ENCODE assay signal across 1 cellular context in the genomic region with DNA sequence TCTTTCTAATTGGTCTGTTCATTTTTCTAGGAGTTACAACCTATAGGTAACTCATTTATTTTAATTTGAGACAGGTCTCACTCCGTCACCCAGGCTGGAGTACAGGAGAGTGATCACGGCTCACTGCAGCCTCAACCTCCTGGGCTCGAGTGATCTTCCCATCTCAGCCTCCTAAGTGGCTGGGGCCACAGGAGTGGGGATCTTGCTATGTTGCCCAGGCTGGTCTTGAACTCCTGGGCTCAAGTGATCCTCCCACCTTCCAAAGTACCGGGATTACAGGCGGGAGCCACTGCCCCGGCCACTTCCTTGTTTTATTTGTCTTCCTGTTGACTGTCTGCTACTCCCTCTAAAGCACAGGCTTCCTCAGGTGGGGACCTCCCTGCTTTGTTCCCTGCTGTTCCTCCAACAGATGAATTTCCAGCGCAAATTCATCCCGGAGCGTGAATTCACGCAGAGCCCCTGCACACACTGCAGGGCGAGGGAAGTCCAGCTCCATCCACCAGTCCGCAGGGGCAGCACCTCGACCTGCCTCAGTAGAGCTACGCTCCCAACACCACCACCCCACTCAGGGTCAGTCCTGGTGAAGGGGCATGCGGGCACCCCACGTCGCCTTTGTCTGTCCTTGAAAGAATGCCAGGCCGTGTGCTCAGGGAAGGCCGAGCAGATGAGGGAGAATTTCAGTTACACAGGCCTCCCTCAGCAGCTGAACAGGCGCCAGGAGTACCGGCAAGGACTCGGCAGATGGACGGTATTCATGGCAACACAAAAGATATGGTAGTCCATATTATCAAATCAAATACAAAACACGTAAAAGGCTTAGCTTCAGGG.
TF ChIP-seq lines count a peak whose summit lies in the region.

No MANE protein-coding gene starts in this region.

TF ChIP-seq in SK-N-SH, 30 proteins besides CTCF, POLR2A, EP300 and RAD21:
- TF ChIP-seq FOXJ3 (CRISPR knock-in tag; IDR thresholded peaks at IDR 0.05) = no peak
- TF ChIP-seq GABPA (IDR thresholded peaks at IDR 0.05; ENCODE audit: low read depth) = no peak
- TF ChIP-seq NFIC (IDR thresholded peaks at IDR 0.05; ENCODE audit: borderline replicate concordance) = no peak
- no peak for TF ChIP-seq MXI1 (IDR thresholded peaks at IDR 0.05; ENCODE audit: low read depth, low read length)
- no peak for TF ChIP-seq JUND (IDR thresholded peaks at IDR 0.05)
- no peak for TF ChIP-seq NRF1 (IDR thresholded peaks at IDR 0.05; ENCODE audit: low read depth, low read length)
- TF ChIP-seq EZH2phosphoT487 (IDR thresholded peaks at IDR 0.05; ENCODE audit: borderline replicate concordance, low read depth) = no peak
- no peak for TF ChIP-seq TCF12 (IDR thresholded peaks at IDR 0.05)
- no peak for TF ChIP-seq CHD2 (IDR thresholded peaks at IDR 0.05; ENCODE audit: low read length, partially characterized antibody)
- TF ChIP-seq, protein P1, sequence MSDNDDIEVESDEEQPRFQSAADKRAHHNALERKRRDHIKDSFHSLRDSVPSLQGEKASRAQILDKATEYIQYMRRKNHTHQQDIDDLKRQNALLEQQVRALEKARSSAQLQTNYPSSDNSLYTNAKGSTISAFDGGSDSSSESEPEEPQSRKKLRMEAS (IDR thresholded peaks at IDR 0.05; ENCODE audit: low read depth) = no peak
- no peak for TF ChIP-seq POLR2AphosphoS5 (IDR thresholded peaks at IDR 0.05; ENCODE audit: low read depth, low read length)
- TF ChIP-seq ELF1 (IDR thresholded peaks at IDR 0.05) = no peak
- TF ChIP-seq, protein P2, sequence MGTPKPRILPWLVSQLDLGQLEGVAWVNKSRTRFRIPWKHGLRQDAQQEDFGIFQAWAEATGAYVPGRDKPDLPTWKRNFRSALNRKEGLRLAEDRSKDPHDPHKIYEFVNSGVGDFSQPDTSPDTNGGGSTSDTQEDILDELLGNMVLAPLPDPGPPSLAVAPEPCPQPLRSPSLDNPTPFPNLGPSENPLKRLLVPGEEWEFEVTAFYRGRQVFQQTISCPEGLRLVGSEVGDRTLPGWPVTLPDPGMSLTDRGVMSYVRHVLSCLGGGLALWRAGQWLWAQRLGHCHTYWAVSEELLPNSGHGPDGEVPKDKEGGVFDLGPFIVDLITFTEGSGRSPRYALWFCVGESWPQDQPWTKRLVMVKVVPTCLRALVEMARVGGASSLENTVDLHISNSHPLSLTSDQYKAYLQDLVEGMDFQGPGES (IDR thresholded peaks at IDR 0.05; ENCODE audit: low read depth, low read length) = no peak
- TF ChIP-seq FOXM1 (IDR thresholded peaks at IDR 0.05; ENCODE audit: low read depth) = no peak
- TF ChIP-seq, protein P3, sequence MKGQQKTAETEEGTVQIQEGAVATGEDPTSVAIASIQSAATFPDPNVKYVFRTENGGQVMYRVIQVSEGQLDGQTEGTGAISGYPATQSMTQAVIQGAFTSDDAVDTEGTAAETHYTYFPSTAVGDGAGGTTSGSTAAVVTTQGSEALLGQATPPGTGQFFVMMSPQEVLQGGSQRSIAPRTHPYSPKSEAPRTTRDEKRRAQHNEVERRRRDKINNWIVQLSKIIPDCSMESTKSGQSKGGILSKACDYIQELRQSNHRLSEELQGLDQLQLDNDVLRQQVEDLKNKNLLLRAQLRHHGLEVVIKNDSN (IDR thresholded peaks at IDR 0.05; ENCODE audit: borderline replicate concordance, low read depth) = no peak
- no peak for TF ChIP-seq RCOR1 (IDR thresholded peaks at IDR 0.05; ENCODE audit: low read length)
- no peak for TF ChIP-seq TAF1 (IDR thresholded peaks at IDR 0.05; ENCODE audit: borderline replicate concordance, low read depth, low read length)
- no peak for TF ChIP-seq GATA2 (CRISPR knock-in tag; IDR thresholded peaks at IDR 0.05)
- TF ChIP-seq SMC3 (IDR thresholded peaks at IDR 0.05; ENCODE audit: low read depth, low read length) = no peak
- TF ChIP-seq, protein P4, sequence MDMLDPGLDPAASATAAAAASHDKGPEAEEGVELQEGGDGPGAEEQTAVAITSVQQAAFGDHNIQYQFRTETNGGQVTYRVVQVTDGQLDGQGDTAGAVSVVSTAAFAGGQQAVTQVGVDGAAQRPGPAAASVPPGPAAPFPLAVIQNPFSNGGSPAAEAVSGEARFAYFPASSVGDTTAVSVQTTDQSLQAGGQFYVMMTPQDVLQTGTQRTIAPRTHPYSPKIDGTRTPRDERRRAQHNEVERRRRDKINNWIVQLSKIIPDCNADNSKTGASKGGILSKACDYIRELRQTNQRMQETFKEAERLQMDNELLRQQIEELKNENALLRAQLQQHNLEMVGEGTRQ (IDR thresholded peaks at IDR 0.05; ENCODE audit: borderline replicate concordance, low read depth, low read length) = no peak
